ENCODE assay signal across 8 cellular contexts in genomic region chr18:70195852-70196434, GRCh38. TPM values are rescaled to one million over a fixed set of nuclear protein-coding genes. Genes with fewer than 3 reads are reported as not detected.
DNase-seq lines count a peak whose midpoint lies in the region; ATAC-seq, FAIRE-seq and TF ChIP-seq lines count a peak whose summit lies in the region.

No MANE protein-coding gene starts in this region.

- no peaks in the 10 kb centered on the region for H4K20me1 ChIP-seq in neural cell (ENCODE audit: insufficient read depth)

- DNase-seq in AG10803 (ENCODE audit: low read depth) (peak; percentile 68), GM12892 (ENCODE audit: insufficient read length) (peak; percentile 5), LNCaP clone FGC (ENCODE audit: low read depth) (peak; percentile 26), SKM-1 treated with dmso at 0.1 percent for 144 hours (lab: John Stamatoyannopoulos, UW; ENCODE audit: unreplicated experiment) (peak; percentile 2), fibroblast of peridontal ligament (ENCODE audit: extremely low read depth) (peak; percentile 82)
- no peak for DNase-seq in activated CD4-positive, CD25-positive, alpha-beta regulatory T cell (lab: John Stamatoyannopoulos, UW)

- H3K4me2 ChIP-seq in neural cell (ENCODE audit: low read length), result no peak overlapping the region

- no peaks in the 10 kb centered on the region for H3K9me2 ChIP-seq in neural cell (ENCODE audit: insufficient read depth, low read length)

- H3K9ac ChIP-seq in neural cell (ENCODE audit: low read length), result no peak overlapping the region

- TF ChIP-seq POLR2A in GM12892 (IDR thresholded peaks at IDR 0.05; ENCODE audit: low read depth, low read length), result no peak

- TF ChIP-seq CTCF in AG10803 (conservative IDR thresholded peaks at IDR 0.05; ENCODE audit: low read length), result peak; percentile 94
- TF ChIP-seq CTCF in LNCaP clone FGC (IDR thresholded peaks at IDR 0.05; ENCODE audit: control insufficient read depth, extremely low read depth, insufficient read depth), result peak; percentile 77
- TF ChIP-seq CTCF in neural cell (IDR thresholded peaks at IDR 0.05; ENCODE audit: poor library complexity, severe bottlenecking), result peak; percentile 89

- H3F3A ChIP-seq in neural cell (ENCODE audit: insufficient read depth, low read length, poor library complexity, severe bottlenecking), result no peaks in the 10 kb centered on the region

- H3K27me3 ChIP-seq in neural cell (ENCODE audit: insufficient read depth, low read depth, low read length), result no peaks in the 10 kb centered on the region

- no peak for ATAC-seq in GM19467 (IDR thresholded peaks at IDR 0.05; ENCODE audit: unreplicated experiment)

- H3K9me3 ChIP-seq in neural cell (ENCODE audit: low read length), result no peaks in the 10 kb centered on the region

- peak; percentile 97 for FAIRE-seq in GM12892 (lab: Jason Lieb, UNC)

- H3K79me2 ChIP-seq in neural cell (replicated peaks; ENCODE audit: insufficient read depth, low read length), result no peaks in the 10 kb centered on the region

- TF ChIP-seq RAD21 in neural cell (conservative IDR thresholded peaks at IDR 0.05), result peak; percentile 86

- no peaks in the 10 kb centered on the region for H3K36me3 ChIP-seq in neural cell (ENCODE audit: insufficient read depth, low read length)

- no peak for TF ChIP-seq EP300 in neural cell (conservative IDR thresholded peaks at IDR 0.05; ENCODE audit: poor library complexity, severe bottlenecking)

- no peak overlapping the region for H2AFZ ChIP-seq in neural cell (ENCODE audit: low read depth, low read length)

- H3K4me3 ChIP-seq in AG10803 (ENCODE audit: low read length) (no peak overlapping the region), LNCaP clone FGC (ENCODE audit: low read depth, low read length) (no peak overlapping the region), neural cell (ENCODE audit: low read length) (no peak overlapping the region)

- no peak overlapping the region for H3K27ac ChIP-seq in neural cell (ENCODE audit: low read length)

TF ChIP-seq in neural cell, 6 proteins besides CTCF, POLR2A, EP300 and RAD21:
- TF ChIP-seq POLR2AphosphoS5 (IDR thresholded peaks at IDR 0.05) (no peak), SMC3 (conservative IDR thresholded peaks at IDR 0.05; ENCODE audit: poor library complexity) (peak; percentile 89)
TF ChIP-seq in neural cell: peak in this region for 1.

RNA-seq across cellular contexts. Expression of gene RTTN, which starts 9.5 kb away (rescaled TPM):
- 18.4 TPM for polyA plus RNA-seq in GM12892 (2012; ENCODE audit: missing spikeins)
- polyA plus RNA-seq in neural cell, result 19.1 and 24.2 TPM in 2 replicates
- polyA minus RNA-seq in neural cell, result 39.4 and 47.0 TPM in 2 replicates

Comparison
In these comparisons a context has a peak if more than half of its experiments do, and no peak if none do; other contexts are left out.
1. DNase-seq: peak in AG10803 (single experiment), GM12892 (single experiment), LNCaP clone FGC (single experiment), SKM-1 treated with dmso at 0.1 percent for 144 hours (single experiment) and fibroblast of peridontal ligament (single experiment); none in activated CD4-positive, CD25-positive, alpha-beta regulatory T cell (0 of 4).
2. Peak in every context shown above with its lines, with median percentiles within 50 percentile points of each other: CTCF ChIP-seq.